ENCODE assay signal across 14 cellular contexts in the genomic region with DNA sequence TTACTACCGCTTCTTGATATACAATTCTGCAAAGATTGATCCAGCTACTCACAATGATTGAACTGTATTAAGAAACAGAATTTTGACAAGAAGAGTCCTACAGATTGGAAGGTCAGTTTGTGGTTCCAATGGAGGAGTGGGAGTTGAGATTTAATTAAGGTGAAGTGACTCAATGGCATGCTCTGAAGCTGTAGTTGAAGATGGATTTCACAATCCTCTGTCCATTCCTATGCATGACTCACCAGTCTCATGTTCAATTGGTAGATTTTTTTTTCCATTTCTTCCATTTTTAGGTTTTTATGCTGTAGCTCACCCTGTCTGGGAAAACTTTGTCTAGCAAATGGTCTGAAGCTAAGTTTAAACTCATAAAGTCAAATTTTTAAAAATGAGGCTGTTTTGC.
DNase-seq lines count a peak whose midpoint lies in the region; ATAC-seq and TF ChIP-seq lines count a peak whose summit lies in the region.
"Had no signal": no experiment of that assay in that cellular context is flagged by ENCODE, and none has a peak within 500 bp of the region (broad histone marks: within the 10 kb centered on the region; RNA-seq: fewer than 3 reads in every experiment).

No MANE protein-coding gene starts in this region.

- no peaks in the 10 kb centered on the region for H3K4me1 ChIP-seq in lower lobe of right lung

- H3K9me3 Mint-ChIP-seq in Calu3 (ENCODE audit: low read depth, unreplicated experiment): no peaks in the 10 kb centered on the region

- DNase-seq in Calu3 (peak; percentile 9), LoVo (ENCODE audit: low spot score) (peak; percentile 30), astrocyte of the hippocampus (ENCODE audit: low read depth, low spot score) (peak; percentile 79), lower lobe of right lung (no peak), superior temporal gyrus (ENCODE audit: extremely low spot score) (no peak)
- DNase-seq: dorsolateral prefrontal cortex; GDM1; NCI-H1092 treated with DMSO at 0.1 percent for 48 hours; stimulated activated naive CD4-positive, alpha-beta T cell had no signal

- H3K9me3 ChIP-seq in lower lobe of right lung: no peaks in the 10 kb centered on the region

- no TSS peak for BruUV-seq in Calu3 (replicated peaks; lab: Mats Ljungman, UMichigan)

- no peak overlapping the region for H3K27ac ChIP-seq in lower lobe of right lung

- H3K27me3 ChIP-seq in lower lobe of right lung (ENCODE audit: low read depth): no peaks in the 10 kb centered on the region
- H3K27me3 ChIP-seq: dorsolateral prefrontal cortex had no signal

- TF ChIP-seq CTCF in Calu3 (IDR thresholded peaks at IDR 0.05; ENCODE audit: unreplicated experiment) (no peak), lower lobe of right lung (IDR thresholded peaks at IDR 0.05) (no peak)

- CTCF ChIA-PET in Calu3 (lab: Charles Lee): interaction anchor here (0.7 kb wide), 1 partner anchor 1944 kb away, joined by 4 read pairs; no protein-coding TSS in a partner anchor

- intact Hi-C loops in Calu3 (cut with micrococcal nuclease; ENCODE audit: unreplicated experiment): no loop called here
- intact Hi-C loops in lower lobe of right lung (cut with DNase I): no loop called here

- H3K4me3 ChIP-seq in lower lobe of right lung: no peak overlapping the region
- H3K4me3 ChIP-seq: dorsolateral prefrontal cortex, skin epidermis had no signal

- peak; percentile 14 to 47 for ATAC-seq in lower lobe of right lung
- ATAC-seq in HG02571 (IDR thresholded peaks at IDR 0.05; ENCODE audit: unreplicated experiment): no peak
- no peak for ATAC-seq in GM21529 (IDR thresholded peaks at IDR 0.05; ENCODE audit: unreplicated experiment)
- no peak for ATAC-seq in HG03571 (IDR thresholded peaks at IDR 0.05; ENCODE audit: unreplicated experiment)
- ATAC-seq: Panc1 had no signal

- H3K4me3 Mint-ChIP-seq in Calu3 (ENCODE audit: low read depth, unreplicated experiment): no peak overlapping the region

- no peaks in the 10 kb centered on the region for H3K4me1 Mint-ChIP-seq in Calu3 (ENCODE audit: low read depth, unreplicated experiment)

- H3K27me3 Mint-ChIP-seq in Calu3 (ENCODE audit: unreplicated experiment): no peaks in the 10 kb centered on the region

- no peaks in the 10 kb centered on the region for H3K36me3 ChIP-seq in lower lobe of right lung

- no peaks in the 10 kb centered on the region for H3K36me3 Mint-ChIP-seq in Calu3 (ENCODE audit: insufficient read depth, unreplicated experiment)

- H3K27ac Mint-ChIP-seq in Calu3 (ENCODE audit: unreplicated experiment): no peak overlapping the region

Comparison
In these comparisons a context has a peak if more than half of its experiments do, and no peak if none do; other contexts are left out.
1. DNase-seq: peak in Calu3 (single experiment), LoVo (single experiment) and astrocyte of the hippocampus (single experiment); none in lower lobe of right lung (single experiment) and superior temporal gyrus (single experiment).
2. ATAC-seq: peak in lower lobe of right lung (2 of 2); none in HG02571 (single experiment), GM21529 (single experiment) and HG03571 (single experiment).